2 cellular contexts compared by ENCODE assay signal in genomic region chr19:5838437-5839311, GRCh38.
TF ChIP-seq lines count a peak whose summit lies in the region.

No MANE protein-coding gene starts in this region.

TF ChIP-seq in A549, 52 proteins besides CTCF, POLR2A, EP300 and RAD21 (continued from another document):
- no peak for TF ChIP-seq PBX3 (IDR thresholded peaks at IDR 0.05)
- no peak for TF ChIP-seq CHD4 (IDR thresholded peaks at IDR 0.05; ENCODE audit: borderline replicate concordance)
- TF ChIP-seq ATOH8 (CRISPR knock-in tag; IDR thresholded peaks at IDR 0.05; ENCODE audit: low read depth) = no peak
- TF ChIP-seq NFE2L2 (conservative IDR thresholded peaks at IDR 0.05; ENCODE audit: low read length) = no peak
- TF ChIP-seq HOXB5 (CRISPR knock-in tag; IDR thresholded peaks at IDR 0.05) = no peak
- TF ChIP-seq RCOR1 (IDR thresholded peaks at IDR 0.05; ENCODE audit: low read depth, low read length) = no peak
- TF ChIP-seq BHLHE40 (IDR thresholded peaks at IDR 0.05; ENCODE audit: low read depth, low read length) = no peak
- no peak for TF ChIP-seq KDM1A (IDR thresholded peaks at IDR 0.05; ENCODE audit: low read depth)
- TF ChIP-seq CHD2 (IDR thresholded peaks at IDR 0.05; ENCODE audit: low read length, partially characterized antibody) = no peak
- no peak for TF ChIP-seq ESRRA (IDR thresholded peaks at IDR 0.05; ENCODE audit: borderline replicate concordance, low read length)
- no peak for TF ChIP-seq CEBPB (IDR thresholded peaks at IDR 0.05)
- no peak for TF ChIP-seq EHMT2 (IDR thresholded peaks at IDR 0.05; ENCODE audit: low read depth)

TF ChIP-seq in HEK293, 187 proteins besides CTCF, POLR2A, EP300 and RAD21 (continued from another document):
- TF ChIP-seq ZNF16 (tag by site-specific recombination; IDR thresholded peaks at IDR 0.05; ENCODE audit: low read depth) (no peak), ZNF391 (tag by site-specific recombination; IDR thresholded peaks at IDR 0.05; ENCODE audit: borderline replicate concordance, low read depth) (no peak), ZNF518A (tag by site-specific recombination; conservative IDR thresholded peaks at IDR 0.05; ENCODE audit: low read depth) (no peak)
